In genomic region chr14:63045612-63046320, GRCh38 we compare ENCODE assay signal across 8 cellular contexts. TPM values are rescaled to one million over a fixed set of nuclear protein-coding genes. Genes with fewer than 3 reads are reported as not detected.
DNase-seq lines count a peak whose midpoint lies in the region; TF ChIP-seq lines count a peak whose summit lies in the region.

No MANE protein-coding gene starts in this region.

- intact Hi-C loops in ascending aorta (cut with DNase I) = no loop called here
- intact Hi-C loops in tibial artery (cut with DNase I; ENCODE audit: low total_unique reads) = no loop called here

- H3K4me1 ChIP-seq in ascending aorta (peaks cover 0 to 11% of the 10 kb centered on the region in 2 donors), tibial artery (peaks cover 0 to 15% (median 13%) of the 10 kb centered on the region in 4 donors)

- TF ChIP-seq CTCF in ascending aorta (IDR thresholded peaks at IDR 0.05) (no peak), tibial artery (IDR thresholded peaks at IDR 0.05) (no peak)

- peak; percentile 44 for DNase-seq in DMS79 treated with DMSO at 0.1 percent for 48 hours (lab: John Stamatoyannopoulos, UW)
- DNase-seq in NCI-H1105 (lab: John Stamatoyannopoulos, UW) = peak; percentile 73
- DNase-seq in ascending aorta (ENCODE audit: low spot score in 2 of 2) = no peak
- peak; percentile 17 for DNase-seq in iris pigment epithelial cell (ENCODE audit: low read depth)
- no peak for DNase-seq in tibial artery
- no peak for DNase-seq in central memory CD4-positive, alpha-beta T cell
- no peak for DNase-seq in SIG-M5 treated with dmso at 0.1 percent for 504 hours (lab: John Stamatoyannopoulos, UW; ENCODE audit: unreplicated experiment)
- no peak for DNase-seq in stimulated activated naive CD4-positive, alpha-beta T cell (lab: John Stamatoyannopoulos, UW)

- H3K9me3 ChIP-seq in ascending aorta (no peaks in the 10 kb centered on the region), tibial artery (no peaks in the 10 kb centered on the region)

- H3K27ac ChIP-seq in ascending aorta (no peak overlapping the region), tibial artery (no peak overlapping the region)

- H3K27me3 ChIP-seq in ascending aorta (no peaks in the 10 kb centered on the region), tibial artery (peaks cover 0 to 41% of the 10 kb centered on the region in 2 donors)

- H3K4me3 ChIP-seq in ascending aorta (peak overlapping the region; percentile 45 to 54), tibial artery (peak overlapping the region; percentile 6 to 29)

- no peaks in the 10 kb centered on the region for H3K36me3 ChIP-seq in ascending aorta
- H3K36me3 ChIP-seq in tibial artery = no peaks in the 10 kb centered on the region

RNA-seq across cellular contexts. Expression of gene KCNH5, which starts 0.5 kb away (rescaled TPM):
- not detected for total RNA-seq in ascending aorta

Comparison
In these comparisons a context has a peak if more than half of its experiments do, and no peak if none do; other contexts are left out.
1. DNase-seq: peak in DMS79 treated with DMSO at 0.1 percent for 48 hours (single experiment), NCI-H1105 (single experiment) and iris pigment epithelial cell (single experiment); none in ascending aorta (0 of 2), tibial artery (0 of 2), central memory CD4-positive, alpha-beta T cell (single experiment), SIG-M5 treated with dmso at 0.1 percent for 504 hours (single experiment) and stimulated activated naive CD4-positive, alpha-beta T cell (0 of 6).